ENCODE assay signal across 19 cellular contexts in genomic region chr17:48477235-48477634, GRCh38. TPM values are rescaled to one million over a fixed set of nuclear protein-coding genes. Genes with fewer than 3 reads are reported as not detected.
DNase-seq lines count a peak whose midpoint lies in the region; ATAC-seq, FAIRE-seq and TF ChIP-seq lines count a peak whose summit lies in the region.
"Had no signal": no experiment of that assay in that cellular context is flagged by ENCODE, and none has a peak within 500 bp of the region (broad histone marks: within the 10 kb centered on the region; RNA-seq: fewer than 3 reads in every experiment).

No MANE protein-coding gene starts in this region.

- no peaks in the 10 kb centered on the region for H3K36me3 Mint-ChIP-seq in T-helper 2 cell treated with Interferon-gamma antibody and Interleukin-4, amounts not matched to agents 5 μg/mL and 100 μg/mL, for 36 hours (ENCODE audit: low read depth)
- H3K36me3 Mint-ChIP-seq in dendritic cell treated with granulocyte-macrophage colony-stimulating factor and Interleukin-4, amounts not matched to agents 40 ng/mL and 50 ng/mL, for 4 days (ENCODE audit: low read depth): no peaks in the 10 kb centered on the region
- no peaks in the 10 kb centered on the region for H3K36me3 Mint-ChIP-seq in progenitor cell of endocrine pancreas (ENCODE audit: insufficient read depth)
- H3K36me3 Mint-ChIP-seq: CD8-positive, alpha-beta memory T cell had no signal

- TF ChIP-seq CTCF in IMR-90 (conservative IDR thresholded peaks at IDR 0.05; ENCODE audit: low read depth, low read length) (no peak), progenitor cell of endocrine pancreas (IDR thresholded peaks at IDR 0.05; ENCODE audit: unreplicated experiment) (no peak), pancreas (IDR thresholded peaks at IDR 0.05) (no peak)

- no peak overlapping the region for H4K5ac ChIP-seq in IMR-90 (ENCODE audit: low read depth, low read length)

- in situ Hi-C loops in IMR-90 (cut with MboI; ENCODE audit: low sequenced_read_pairs): no loop called here

- peaks cover 34% of the 10 kb centered on the region for H3K4me1 Mint-ChIP-seq in T-helper 2 cell treated with Interferon-gamma antibody and Interleukin-4, amounts not matched to agents 5 μg/mL and 100 μg/mL, for 36 hours (ENCODE audit: low read depth)
- H3K4me1 Mint-ChIP-seq in dendritic cell treated with granulocyte-macrophage colony-stimulating factor and Interleukin-4, amounts not matched to agents 40 ng/mL and 50 ng/mL, for 4 days (ENCODE audit: low read depth): peaks cover 14% of the 10 kb centered on the region
- H3K4me1 Mint-ChIP-seq in progenitor cell of endocrine pancreas (ENCODE audit: low read depth): peaks cover 8% of the 10 kb centered on the region

- no peak for TF ChIP-seq POLR2A in IMR-90 (IDR thresholded peaks at IDR 0.05; ENCODE audit: low read depth, low read length)

- H3K4me2 ChIP-seq in IMR-90 (ENCODE audit: low read depth, low read length): no peak overlapping the region

- peak overlapping the region; percentile 39; the same call in 1 of the 2 replicates for H2BK120ac ChIP-seq in IMR-90 (ENCODE audit: low read depth, low read length)

- no peak overlapping the region for H2BK5ac ChIP-seq in IMR-90 (ENCODE audit: low read depth, low read length, poor library complexity, severe bottlenecking)

- no peaks in the 10 kb centered on the region for H3K9me3 Mint-ChIP-seq in T-helper 2 cell treated with Interferon-gamma antibody and Interleukin-4, amounts not matched to agents 5 μg/mL and 100 μg/mL, for 36 hours
- no peaks in the 10 kb centered on the region for H3K9me3 Mint-ChIP-seq in dendritic cell treated with granulocyte-macrophage colony-stimulating factor and Interleukin-4, amounts not matched to agents 40 ng/mL and 50 ng/mL, for 4 days
- H3K9me3 Mint-ChIP-seq in progenitor cell of endocrine pancreas (ENCODE audit: low read depth): no peaks in the 10 kb centered on the region
- H3K9me3 Mint-ChIP-seq: CD8-positive, alpha-beta memory T cell; H9 had no signal

- CTCF ChIA-PET in IMR-90 (lab: Yijun Ruan, JAX): interaction anchor here (0.7 kb wide), 1 partner anchor 9 kb away, joined by 3 read pairs; no protein-coding TSS in a partner anchor

- H3K27me3 Mint-ChIP-seq in T-helper 2 cell treated with Interferon-gamma antibody and Interleukin-4, amounts not matched to agents 5 μg/mL and 100 μg/mL, for 36 hours (ENCODE audit: low read depth): no peaks in the 10 kb centered on the region
- H3K27me3 Mint-ChIP-seq in dendritic cell treated with granulocyte-macrophage colony-stimulating factor and Interleukin-4, amounts not matched to agents 40 ng/mL and 50 ng/mL, for 4 days: peaks cover 37% of the 10 kb centered on the region
- H3K27me3 Mint-ChIP-seq in progenitor cell of endocrine pancreas: peaks cover 12% of the 10 kb centered on the region
- H3K27me3 Mint-ChIP-seq: CD8-positive, alpha-beta memory T cell had no signal

- H4K20me1 ChIP-seq in IMR-90 (ENCODE audit: insufficient read depth, low read length): no peaks in the 10 kb centered on the region

- H3K56ac ChIP-seq in IMR-90 (ENCODE audit: extremely low read depth, insufficient read depth, low read length): no peak overlapping the region

- peak overlapping the region; percentile 22 for H3K27ac Mint-ChIP-seq in T-helper 2 cell treated with Interferon-gamma antibody and Interleukin-4, amounts not matched to agents 5 μg/mL and 100 μg/mL, for 36 hours
- H3K27ac Mint-ChIP-seq in dendritic cell treated with granulocyte-macrophage colony-stimulating factor and Interleukin-4, amounts not matched to agents 40 ng/mL and 50 ng/mL, for 4 days: peak overlapping the region; percentile 17
- H3K27ac Mint-ChIP-seq in progenitor cell of endocrine pancreas: peak overlapping the region; percentile 46
- H3K27ac Mint-ChIP-seq: CD8-positive, alpha-beta memory T cell; H9 had no signal

- H3K36me3 ChIP-seq in IMR-90 (ENCODE audit: control insufficient read depth, insufficient read depth, low read length) (no peaks in the 10 kb centered on the region), pancreas (no peaks in the 10 kb centered on the region), MG63 (no peaks in the 10 kb centered on the region)

- H3K9ac ChIP-seq in IMR-90 (ENCODE audit: low read depth, low read length): no peak overlapping the region

- peak overlapping the region; percentile 77; the same call in 1 of the 3 replicates for H2BK15ac ChIP-seq in IMR-90 (ENCODE audit: low read depth, low read length)

- dilution Hi-C loops in IMR-90 (cut with HindIII; ENCODE audit: low sequenced_read_pairs, unreplicated experiment): no loop called here

- H3K4me3 Mint-ChIP-seq in T-helper 2 cell treated with Interferon-gamma antibody and Interleukin-4, amounts not matched to agents 5 μg/mL and 100 μg/mL, for 36 hours: no peak overlapping the region
- H3K4me3 Mint-ChIP-seq in dendritic cell treated with granulocyte-macrophage colony-stimulating factor and Interleukin-4, amounts not matched to agents 40 ng/mL and 50 ng/mL, for 4 days: no peak overlapping the region
- no peak overlapping the region for H3K4me3 Mint-ChIP-seq in progenitor cell of endocrine pancreas (ENCODE audit: low read depth)
- H3K4me3 Mint-ChIP-seq: H9 had no signal

- intact Hi-C loops in IMR-90 (cut with micrococcal nuclease): no loop called here
- intact Hi-C loops in dendritic cell treated with granulocyte-macrophage colony-stimulating factor and Interleukin-4, amounts not matched to agents 40 ng/mL and 50 ng/mL, for 4 days (cut with micrococcal nuclease): no loop called here
- intact Hi-C loops in pancreas (cut with DNase I): no loop called here

- H3K9me1 ChIP-seq in IMR-90 (ENCODE audit: insufficient read depth, low read length): peaks cover 15% of the 10 kb centered on the region

- peak overlapping the region; percentile 38 for H2AFZ ChIP-seq in IMR-90 (replicated peaks; ENCODE audit: low read length, poor library complexity)

- H3K4me1 ChIP-seq in IMR-90 (ENCODE audit: control insufficient read depth, insufficient read depth, low read length) (peaks cover 8% of the 10 kb centered on the region), pancreas (no peaks in the 10 kb centered on the region)

- peak overlapping the region; percentile 48 for H2AK5ac ChIP-seq in IMR-90 (ENCODE audit: low read depth, low read length)

- peaks cover 0 to 15% of the 10 kb centered on the region in 2 experiments; a peak in 3 of 4 replicates for H3K79me1 ChIP-seq in IMR-90 (ENCODE audit: low read depth in 1 of 2, low read length in 2 of 2)

- no peak overlapping the region for H3K27ac ChIP-seq in IMR-90 (ENCODE audit: insufficient read depth, low read length)
- no peak overlapping the region for H3K27ac ChIP-seq in pancreas

- DNase-seq in T-helper 2 cell treated with Interferon-gamma antibody and Interleukin-4, amounts not matched to agents 5 μg/mL and 100 μg/mL, for 36 hours (ENCODE audit: low spot score): no peak
- DNase-seq in T-helper 2 cell (no peak), IMR-90 (no peak), progenitor cell of endocrine pancreas (ENCODE audit: low spot score, unreplicated experiment) (no peak), pancreas (no peak), kidney tubule cell (ENCODE audit: low spot score) (no peak), MG63 (no peak)
- DNase-seq: CD8-positive, alpha-beta memory T cell; DMS79 treated with DMSO at 0.1 percent for 48 hours; H9; KBM-7; NCI-H1048; NCI-H526 treated with DMSO at 0.1 percent for 48 hours; OCI-M1 had no signal

- H4K8ac ChIP-seq in IMR-90 (ENCODE audit: low read depth in 2 of 2, low read length in 2 of 2): no peak overlapping the region; a peak in 1 of 4 replicates

- H3K14ac ChIP-seq in IMR-90 (replicated peaks; ENCODE audit: low read depth, low read length): peak overlapping the region; percentile 28; the same call in 1 of the 2 replicates

- no CpG with 5 or more reads among the region's 1 CpG for WGBS in IMR-90 (ENCODE audit: extremely low coverage in 2 of 2, insufficient read length in 1 of 2), 2 experiments
- WGBS in pancreas, 2 donors: 27 to 29% methylated on average over 1 of the region's 1 CpG

- peak overlapping the region; percentile 59; the same call in 1 of the 2 replicates for H2BK20ac ChIP-seq in IMR-90 (ENCODE audit: low read depth, low read length)

- FAIRE-seq in pancreas (lab: Jason Lieb, UNC): no peak

- no TSS peak for BruUV-seq in IMR-90 (replicated peaks; lab: Mats Ljungman, UMichigan)

- H3K4me3 ChIP-seq in IMR-90 (ENCODE audit: insufficient read depth, low read depth, low read length) (no peak overlapping the region), pancreas (no peak overlapping the region), MG63 (no peak overlapping the region)

- no peak overlapping the region for H3K18ac ChIP-seq in IMR-90 (ENCODE audit: low read depth, low read length)

- H3K9me3 ChIP-seq in IMR-90 (ENCODE audit: control insufficient read depth, insufficient read depth, low read length) (no peaks in the 10 kb centered on the region), pancreas (no peaks in the 10 kb centered on the region), MG63 (no peaks in the 10 kb centered on the region)

- ATAC-seq in IMR-90 (ENCODE audit: low read depth) (no peak), pancreas (no peak)

- no peak overlapping the region for H3K23ac ChIP-seq in IMR-90 (ENCODE audit: low read depth, low read length)

- H3K27me3 ChIP-seq in IMR-90 (ENCODE audit: control insufficient read depth, insufficient read depth, low read length) (no peaks in the 10 kb centered on the region), pancreas (peaks cover 0 to 3% (median 0%) of the 10 kb centered on the region in 4 donors), MG63 (no peaks in the 10 kb centered on the region)

- H4K91ac ChIP-seq in IMR-90 (ENCODE audit: insufficient read depth, low read depth, low read length): 0 out of 2 replicates have a peak overlapping the region, but pooled peaks have one; percentile 56

- no peak for TF ChIP-seq RAD21 in IMR-90 (IDR thresholded peaks at IDR 0.05; ENCODE audit: low read length)

- no peak overlapping the region for H2AK9ac ChIP-seq in IMR-90 (replicated peaks; ENCODE audit: low read depth, low read length, poor library complexity)

- peak overlapping the region; percentile 51; the same call in 1 of the 2 replicates for H3K4ac ChIP-seq in IMR-90 (ENCODE audit: low read depth, low read length)

- POLR2A ChIA-PET in IMR-90 (lab: Charles Lee; ENCODE audit: unreplicated experiment): no interaction called here

RNA-seq across cellular contexts. Expression of gene SKAP1, which starts 47.2 kb away (rescaled TPM):
- total RNA-seq in IMR-90 (2012; rRNA removed): not detected in 2 replicates
- polyA plus RNA-seq in IMR-90 (2012; rRNA removed): not detected in 2 replicates
- not detected in 2 replicates for polyA plus RNA-seq in IMR-90 (2012; cell fraction: cytosol; rRNA removed)
- polyA plus RNA-seq in IMR-90 (2012; cell fraction: nucleus; rRNA removed; ENCODE audit: low replicate concordance): not detected in 2 replicates
- total RNA-seq in progenitor cell of endocrine pancreas: 0.69 and 1.0 TPM in 2 replicates
- 1 to 10 TPM in 5 of 6 donors, under 1 TPM in 1; 0.92 to 5.2 (median 2.8) TPM for total RNA-seq in pancreas
- 1 to 10 TPM; 2.9 to 3.2 TPM for polyA plus RNA-seq in pancreas
- total RNA-seq in MG63 (2014; rRNA removed; shearing (Covaris generic); ENCODE audit: low replicate concordance): not detected in 2 replicates
- total RNA-seq: G401, H9, RPMI7951 had no signal
- polyA plus RNA-seq: BJ had no signal

RNA-seq across cellular contexts. Expression of gene HOXB1, which starts 53.6 kb away (rescaled TPM):
- total RNA-seq in IMR-90 (2012; rRNA removed) (not detected in 2 replicates), progenitor cell of endocrine pancreas (0.96 and 2.2 TPM in 2 replicates), pancreas (not detected)
- polyA plus RNA-seq in IMR-90 (2012; rRNA removed) (not detected in 2 replicates), pancreas (not detected)
- not detected in 2 replicates for polyA plus RNA-seq in IMR-90 (2012; cell fraction: cytosol; rRNA removed)
- 0.05 TPM in 1 of 2 replicates, not detected in the other for polyA plus RNA-seq in IMR-90 (2012; cell fraction: nucleus; rRNA removed; ENCODE audit: low replicate concordance)
- not detected in 2 replicates for total RNA-seq in MG63 (2014; rRNA removed; shearing (Covaris generic); ENCODE audit: low replicate concordance)
- total RNA-seq: A172; CD8-positive, alpha-beta memory T cell; G401; H9; RPMI7951 had no signal
- polyA plus RNA-seq: BJ; CD8-positive, alpha-beta memory T cell had no signal
